ENCODE assay signal across 8 cellular contexts in genomic region chr12:6662906-6663742, GRCh38. TPM values are rescaled to one million over a fixed set of nuclear protein-coding genes. Genes with fewer than 3 reads are reported as not detected.
DNase-seq lines count a peak whose midpoint lies in the region; ATAC-seq and TF ChIP-seq lines count a peak whose summit lies in the region.

Gene ING4 (minus strand): TSS chr12:6663119. CDS start chr12:6663101, 18 bp downstream.

- H3K36me3 ChIP-seq in CD8-positive, alpha-beta memory T cell (ENCODE audit: insufficient read depth, low read length), result peaks cover 12% of the 10 kb centered on the region
- peaks cover 16 to 22% of the 10 kb centered on the region in 2 donors for H3K36me3 ChIP-seq in lung (ENCODE audit: control insufficient read depth in 2 of 2, insufficient read depth in 2 of 2, low read length in 2 of 2)

- peak within 1 kb of the TSS; percentile 83 for H3K27ac ChIP-seq in CD8-positive, alpha-beta memory T cell (ENCODE audit: low read depth, low read length)
- peak within 1 kb of the TSS; percentile 85 to 88 for H3K27ac ChIP-seq in lung (ENCODE audit: low read depth in 1 of 2, low read length in 1 of 2)

- POLR2A ChIA-PET in CD8-positive, alpha-beta memory T cell (lab: Charles Lee), result interaction anchor here (1.1 kb wide), 1 partner anchor 26 kb away, joined by 16 read pairs; the partner anchor contains the start of gene ZNF384

- peak; percentile 97 for ATAC-seq in GM19468 (IDR thresholded peaks at IDR 0.05; ENCODE audit: extremely low read depth, unreplicated experiment)
- ATAC-seq in lung (ENCODE audit: insufficient read depth, low FRiP score), result peak; percentile 99

- peaks cover 4 to 36% (median 16%) of the 10 kb centered on the region in 3 donors for H3K36me3 Mint-ChIP-seq in CD8-positive, alpha-beta memory T cell

- TF ChIP-seq CTCF in lung (IDR thresholded peaks at IDR 0.05; ENCODE audit: control extremely low read depth, extremely low read depth), result no peak

- peak within 1 kb of the TSS; percentile 76 for H3K4me3 ChIP-seq in CD8-positive, alpha-beta memory T cell (ENCODE audit: low read length)
- peak within 1 kb of the TSS; percentile 87 for H3K4me3 ChIP-seq in lung

- H3K9me3 ChIP-seq in CD8-positive, alpha-beta memory T cell (ENCODE audit: low read length), result no peaks in the 10 kb centered on the region
- no peaks in the 10 kb centered on the region for H3K9me3 ChIP-seq in lung (ENCODE audit: control insufficient read depth in 2 of 2, insufficient read depth in 1 of 2, low read length in 1 of 2)

- no peaks in the 10 kb centered on the region for H3K27me3 ChIP-seq in CD8-positive, alpha-beta memory T cell (ENCODE audit: insufficient read depth, low read length, poor library complexity, severe bottlenecking)
- H3K27me3 ChIP-seq in lung (ENCODE audit: control insufficient read depth, insufficient read depth), result no peaks in the 10 kb centered on the region

- H3K27me3 Mint-ChIP-seq in CD8-positive, alpha-beta memory T cell, result no peaks in the 10 kb centered on the region

- H3K4me1 ChIP-seq in CD8-positive, alpha-beta memory T cell (ENCODE audit: insufficient read depth, low read length), result peaks cover 20% of the 10 kb centered on the region
- peaks cover 2 to 6% of the 10 kb centered on the region in 2 donors for H3K4me1 ChIP-seq in lung (ENCODE audit: control insufficient read depth in 2 of 2, insufficient read depth in 2 of 2, low read length in 2 of 2)

- CTCF ChIA-PET in CD8-positive, alpha-beta memory T cell (lab: Charles Lee), result interaction anchor here (1.1 to 1.8 kb wide), 2 partner anchors 26 to 43 kb away, joined by 3 to 8 read pairs; partner anchors contain the start of gene ZNF384

- H3K4me1 Mint-ChIP-seq in CD8-positive, alpha-beta memory T cell, result peaks cover 27 to 42% (median 34%) of the 10 kb centered on the region in 3 donors

- WGBS in lung, 2 donors, result 2% methylated on average over 37 of the region's 37 CpGs

- peak within 1 kb of the TSS; percentile 90 to 98 (median 95) for H3K4me3 Mint-ChIP-seq in CD8-positive, alpha-beta memory T cell

- no peaks in the 10 kb centered on the region for H3K9me3 Mint-ChIP-seq in CD8-positive, alpha-beta memory T cell

- DNase-seq in CD8-positive, alpha-beta memory T cell, result peak; percentile 91 to 99 (median 97)
- DNase-seq in HS-5 (ENCODE audit: low read depth) (peak; percentile 97), lung (ENCODE audit: low spot score) (peak; percentile 98)
- DNase-seq in NK-92 treated with Interleukin-12 subunit alpha and Interleukin-12 subunit beta, amount 100 ng/mL, for 24 hours (lab: John Stamatoyannopoulos, UW), result peak; percentile 85
- DNase-seq in activated CD8-positive, alpha-beta memory T cell treated with anti-CD3 and anti-CD28 coated beads for 24 hours, result peak; percentile 92
- peak; percentile 91 for DNase-seq in effector CD8-positive, alpha-beta T cell (lab: John Stamatoyannopoulos, UW)
- DNase-seq in stimulated activated CD4-positive, alpha-beta T cell treated with anti-CD3 and anti-CD28 coated beads, TNF-alpha, amount 100 ng/mL, for 4 hours (ENCODE audit: low read depth in 3 of 3), result peak; percentile 69 to 93 (median 90)

- H3K27ac Mint-ChIP-seq in CD8-positive, alpha-beta memory T cell, result peak within 1 kb of the TSS; percentile 88 to 99 (median 98)

RNA-seq across cellular contexts. Expression of gene ING4, which starts in this region (rescaled TPM):
- total RNA-seq in CD8-positive, alpha-beta memory T cell, result 10 to 100 TPM; 17.4 to 18.5 TPM
- polyA plus RNA-seq in CD8-positive, alpha-beta memory T cell, result 80.3 TPM
- 10 to 100 TPM; 22.4 to 74.3 TPM for total RNA-seq in lung
- 10 to 100 TPM; 20.3 to 31.7 TPM for polyA plus RNA-seq in lung

Comparison
In these comparisons a context has a peak if more than half of its experiments do, and no peak if none do; other contexts are left out.
1. Peak in every context shown above with its lines: DNase-seq, ATAC-seq, H3K4me3 ChIP-seq and H3K27ac ChIP-seq.